ENCODE assay signal across 8 cellular contexts in genomic region chr7:26090927-26091519, GRCh38.
A peak's percentile ranks its signal among the peaks of the same experiment; 100 is the strongest.
DNase-seq lines count a peak whose midpoint lies in the region; ATAC-seq and TF ChIP-seq lines count a peak whose summit lies in the region.

No MANE protein-coding gene starts in this region.

- H3K4me1 ChIP-seq in Loucy (ENCODE audit: insufficient read depth, low read length, poor library complexity, severe bottlenecking): no peaks in the 10 kb centered on the region
- peaks cover 32% of the 10 kb centered on the region for H3K4me1 ChIP-seq in RWPE2 (ENCODE audit: insufficient read depth, poor library complexity, severe bottlenecking)
- H3K4me1 ChIP-seq in mesenchymal stem cell (ENCODE audit: control insufficient read depth, insufficient read depth, low read depth, low read length): peaks cover 3% of the 10 kb centered on the region

- no peak overlapping the region for H4K8ac ChIP-seq in mesenchymal stem cell (ENCODE audit: low read length)

- H3K79me1 ChIP-seq in mesenchymal stem cell (replicated peaks; ENCODE audit: low read length, poor library complexity, severe bottlenecking): no peaks in the 10 kb centered on the region

- H3K79me2 ChIP-seq in Loucy (ENCODE audit: insufficient read depth, low read length): no peaks in the 10 kb centered on the region

- ATAC-seq in Right ventricle myocardium superior (ENCODE audit: poor library complexity): peak; percentile 67
- no peak for ATAC-seq in Right ventricle myocardium inferior
- ATAC-seq in RWPE2 (ENCODE audit: low read depth): no peak
- no peak for ATAC-seq in GM19397 (IDR thresholded peaks at IDR 0.05; ENCODE audit: unreplicated experiment)
- no peak for ATAC-seq in GM21528 (IDR thresholded peaks at IDR 0.05; ENCODE audit: low FRiP score, unreplicated experiment)

- no peak overlapping the region for H3K4ac ChIP-seq in mesenchymal stem cell (ENCODE audit: low read depth in 1 of 2, low read length in 2 of 2)

- H2BK15ac ChIP-seq in mesenchymal stem cell (ENCODE audit: low read depth, poor library complexity, severe bottlenecking): no peak overlapping the region

- intact Hi-C loops in Right ventricle myocardium superior (cut with DNase I): loop anchor here (5.0 kb wide), 1 partner anchor 276 kb away; no protein-coding TSS in a partner anchor
- intact Hi-C loops in Right ventricle myocardium inferior (cut with DNase I): loop anchor here (2.0 kb wide), 1 partner anchor 276 kb away; no protein-coding TSS in a partner anchor

- no peak overlapping the region for H2BK120ac ChIP-seq in mesenchymal stem cell (ENCODE audit: low read depth, low read length)

- no peaks in the 10 kb centered on the region for H3F3A ChIP-seq in Loucy (ENCODE audit: low read depth)

- H3K4me3 ChIP-seq in Loucy (ENCODE audit: low read length, poor library complexity, severe bottlenecking) (peak overlapping the region; percentile 16), RWPE2 (ENCODE audit: severe bottlenecking) (no peak overlapping the region), mesenchymal stem cell (ENCODE audit: insufficient read depth in 1 of 2, low read depth in 1 of 2, low read length in 2 of 2) (no peak overlapping the region)

- peak; percentile 92 for TF ChIP-seq CTCF in Loucy (conservative IDR thresholded peaks at IDR 0.05; ENCODE audit: low read length)
- peak; percentile 86 for TF ChIP-seq CTCF in RWPE2 (IDR thresholded peaks at IDR 0.05; ENCODE audit: poor library complexity, severe bottlenecking)

- H3K27me3 ChIP-seq in Loucy (ENCODE audit: insufficient read depth, low read length, poor library complexity, severe bottlenecking) (no peaks in the 10 kb centered on the region), RWPE2 (ENCODE audit: insufficient read depth, poor library complexity, severe bottlenecking) (no peaks in the 10 kb centered on the region), mesenchymal stem cell (ENCODE audit: control insufficient read depth in 1 of 2, insufficient read depth in 1 of 2, low read length in 2 of 2) (peaks cover 0 to 6% of the 10 kb centered on the region in 2 experiments)

- no peak overlapping the region for H3K18ac ChIP-seq in mesenchymal stem cell (ENCODE audit: low read depth in 1 of 2, low read length in 2 of 2)

- H3K36me3 ChIP-seq in Loucy (ENCODE audit: insufficient read depth, low read length) (no peaks in the 10 kb centered on the region), RWPE2 (ENCODE audit: low read depth) (no peaks in the 10 kb centered on the region), mesenchymal stem cell (ENCODE audit: control insufficient read depth in 1 of 2, insufficient read depth in 2 of 2, low read depth in 1 of 2, low read length in 2 of 2) (no peaks in the 10 kb centered on the region)

- H3K14ac ChIP-seq in mesenchymal stem cell (ENCODE audit: low read length in 2 of 2): no peak overlapping the region

- no peak overlapping the region for H4K91ac ChIP-seq in mesenchymal stem cell (ENCODE audit: low read length)

- no peaks in the 10 kb centered on the region for H4K20me1 ChIP-seq in Loucy (ENCODE audit: insufficient read depth, low read length, poor library complexity, severe bottlenecking)

- H3K4me2 ChIP-seq in Loucy (ENCODE audit: low read depth, low read length, poor library complexity, severe bottlenecking): peak overlapping the region; percentile 40
- peak overlapping the region; percentile 86 for H3K4me2 ChIP-seq in mesenchymal stem cell (ENCODE audit: low read length, poor library complexity, severe bottlenecking)

- 21% methylated on average over 4 of the region's 6 CpGs for WGBS in mesenchymal stem cell

- DNase-seq in Right ventricle myocardium superior: no peak
- DNase-seq in Right ventricle myocardium inferior (ENCODE audit: missing footprints): no peak
- no peak for DNase-seq in RWPE2 (ENCODE audit: low spot score)
- peak; percentile 75 for DNase-seq in dermis microvascular lymphatic vessel endothelial cell (ENCODE audit: low read depth in 2 of 2)
- peak; percentile 65 for DNase-seq in mesenchymal stem cell

- no peak overlapping the region for H2BK12ac ChIP-seq in mesenchymal stem cell (ENCODE audit: low read length in 2 of 2)

- H2AFZ ChIP-seq in Loucy (ENCODE audit: low read length): peak overlapping the region; percentile 80
- no peak overlapping the region for H2AFZ ChIP-seq in mesenchymal stem cell (ENCODE audit: low read depth, low read length)

- no peak overlapping the region for H2BK5ac ChIP-seq in mesenchymal stem cell (ENCODE audit: low read depth, low read length, poor library complexity, severe bottlenecking)

- H3K9ac ChIP-seq in Loucy (ENCODE audit: low read depth, low read length, poor library complexity, severe bottlenecking) (no peak overlapping the region), mesenchymal stem cell (ENCODE audit: low read length) (peak overlapping the region; percentile 11)

- no peaks in the 10 kb centered on the region for H3K9me2 ChIP-seq in Loucy (replicated peaks; ENCODE audit: low read depth, low read length)

- H2AK5ac ChIP-seq in mesenchymal stem cell (ENCODE audit: low read length, severe bottlenecking): no peak overlapping the region

- H3K23ac ChIP-seq in mesenchymal stem cell (ENCODE audit: low read length in 2 of 2): no peak overlapping the region

- no peaks in the 10 kb centered on the region for H3K9me3 ChIP-seq in Loucy (ENCODE audit: insufficient read depth, low read depth, low read length)
- H3K9me3 ChIP-seq in RWPE2 (ENCODE audit: severe bottlenecking): no peaks in the 10 kb centered on the region
- H3K9me3 ChIP-seq in mesenchymal stem cell (ENCODE audit: control insufficient read depth, low read length): no peaks in the 10 kb centered on the region

- H3K27ac ChIP-seq in RWPE2 (ENCODE audit: poor library complexity, severe bottlenecking): peak overlapping the region; percentile 28
- H3K27ac ChIP-seq in mesenchymal stem cell (ENCODE audit: low read length, poor library complexity, severe bottlenecking): no peak overlapping the region

Comparison
In these comparisons a context has a peak if more than half of its experiments do, and no peak if none do; other contexts are left out.
1. DNase-seq: peak in dermis microvascular lymphatic vessel endothelial cell (2 of 2) and mesenchymal stem cell (single experiment); none in Right ventricle myocardium superior (single experiment), Right ventricle myocardium inferior (single experiment) and RWPE2 (single experiment).